In the genomic region with DNA sequence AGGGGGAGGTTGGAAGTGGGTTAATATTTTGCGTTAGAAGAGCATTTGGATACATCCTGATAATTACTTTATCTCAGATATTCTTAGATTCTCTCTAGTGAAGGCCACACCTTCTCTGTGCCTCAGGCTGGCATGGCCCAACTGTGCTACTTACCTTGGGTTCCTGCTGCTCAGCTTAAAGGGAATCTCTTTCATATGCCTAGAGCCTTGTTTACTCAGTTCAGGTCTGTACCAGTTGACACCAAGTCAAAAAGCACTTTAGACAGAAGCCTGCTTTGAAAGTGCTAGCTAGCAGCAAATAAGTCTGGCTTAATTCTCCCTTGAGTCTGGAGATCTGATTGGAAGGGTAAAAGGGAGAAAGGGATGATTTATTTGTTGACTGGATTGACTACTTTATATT, we compare ENCODE assay signal across 21 cellular contexts.
"Had no signal": no experiment of that assay in that cellular context is flagged by ENCODE, and none has a peak within 500 bp of the region (broad histone marks: within the 10 kb centered on the region; RNA-seq: fewer than 3 reads in every experiment).

No MANE protein-coding gene starts in this region.

- H3K4me2 ChIP-seq: SK-N-SH had no signal

- H3K4me1 ChIP-seq: Peyer's patch had no signal

- H3K27ac ChIP-seq: Peyer's patch, RWPE1, SJCRH30, VCaP had no signal

- H3K9ac ChIP-seq: SK-N-SH had no signal

- H3K27me3 ChIP-seq: Peyer's patch, SJCRH30 had no signal

- H3K9me3 Mint-ChIP-seq: activated CD8-positive, alpha-beta T cell treated with anti-CD3 and anti-CD28 coated beads for 36 hours; activated naive CD4-positive, alpha-beta T cell treated with anti-CD3 and anti-CD28 coated beads, Interleukin-2, amount 10 ng/mL, durations not matched to agents 7 days and 5 days; activated naive CD8-positive, alpha-beta T cell treated with anti-CD3 and anti-CD28 coated beads for 36 hours; activated T-cell treated with anti-CD3 and anti-CD28 coated beads, Interleukin-2, amount 50 U/mL, for 72 hours; activated T-helper 2 cell treated with anti-CD3 and anti-CD28 coated beads, Interferon-gamma antibody, Interleukin-2, Interleukin-4, amounts not matched to agents 10 μg/mL and 5 μg/mL and 100 μg/mL, durations not matched to agents 14 hours and 24 hours and 36 hours had no signal

- H3K4me3 Mint-ChIP-seq: activated CD4-positive, alpha-beta T cell treated with anti-CD3 and anti-CD28 coated beads for 36 hours; activated CD8-positive, alpha-beta T cell treated with anti-CD3 and anti-CD28 coated beads for 36 hours; activated naive CD4-positive, alpha-beta T cell treated with anti-CD3 and anti-CD28 coated beads, Interleukin-2, amount 10 ng/mL, durations not matched to agents 7 days and 5 days; activated naive CD8-positive, alpha-beta T cell treated with anti-CD3 and anti-CD28 coated beads for 36 hours; activated T-cell treated with anti-CD3 and anti-CD28 coated beads, Interleukin-2, amount 50 U/mL, for 72 hours had no signal

- H3K36me3 Mint-ChIP-seq: activated naive CD4-positive, alpha-beta T cell treated with anti-CD3 and anti-CD28 coated beads, Interleukin-2, amount 10 ng/mL, durations not matched to agents 7 days and 5 days; activated naive CD8-positive, alpha-beta T cell treated with anti-CD3 and anti-CD28 coated beads for 36 hours had no signal

- H3K4me1 Mint-ChIP-seq: activated CD4-positive, alpha-beta T cell treated with anti-CD3 and anti-CD28 coated beads for 36 hours; activated naive CD4-positive, alpha-beta T cell treated with anti-CD3 and anti-CD28 coated beads, Interleukin-2, amount 10 ng/mL, durations not matched to agents 7 days and 5 days; activated naive CD8-positive, alpha-beta T cell treated with anti-CD3 and anti-CD28 coated beads for 36 hours had no signal

- H3K4me3 ChIP-seq: Peyer's patch, SJCRH30 had no signal

- H3K9me3 ChIP-seq: Peyer's patch, SJCRH30, SK-N-SH had no signal

- ATAC-seq: activated CD4-positive, alpha-beta T cell treated with anti-CD3 and anti-CD28 coated beads for 36 hours; activated CD8-positive, alpha-beta T cell treated with anti-CD3 and anti-CD28 coated beads for 36 hours; activated T-cell treated with anti-CD3 and anti-CD28 coated beads, Interleukin-2, amount 50 U/mL, for 72 hours had no signal

- H3K27me3 Mint-ChIP-seq: activated CD4-positive, alpha-beta T cell treated with anti-CD3 and anti-CD28 coated beads for 36 hours; activated CD8-positive, alpha-beta T cell treated with anti-CD3 and anti-CD28 coated beads for 36 hours; activated naive CD4-positive, alpha-beta T cell treated with anti-CD3 and anti-CD28 coated beads, Interleukin-2, amount 10 ng/mL, durations not matched to agents 7 days and 5 days; activated naive CD8-positive, alpha-beta T cell treated with anti-CD3 and anti-CD28 coated beads for 36 hours had no signal

- DNase-seq: activated CD4-positive, alpha-beta T cell treated with anti-CD3 and anti-CD28 coated beads for 36 hours; activated CD4-positive, alpha-beta T cell treated with anti-CD3 and anti-CD28 coated beads, Interleukin-2, amount 50 U/mL, for 1 hour; activated CD8-positive, alpha-beta memory T cell treated with anti-CD3 and anti-CD28 coated beads, Interleukin-2, amount 50 U/mL, for 4 hours; activated CD8-positive, alpha-beta T cell treated with anti-CD3 and anti-CD28 coated beads for 36 hours; activated gamma-delta T cell treated with Interleukin-2 at 50 U/mL for 16 hours; activated naive CD4-positive, alpha-beta T cell treated with anti-CD3 and anti-CD28 coated beads, Interleukin-2, amount 10 ng/mL, durations not matched to agents 7 days and 5 days; activated naive CD8-positive, alpha-beta T cell treated with anti-CD3 and anti-CD28 coated beads for 36 hours; activated T-cell treated with anti-CD3 and anti-CD28 coated beads, Interleukin-2, amount 50 U/mL, for 72 hours; cerebellar nuclear complex; NCI-H1048; NCI-H146; NCI-H2029; NCI-H510A treated with DMSO at 0.1 percent for 48 hours; Peyer's patch; Right ventricle myocardium superior; SJCRH30; SK-N-SH; T-helper 1 cell had no signal

- H3K27ac Mint-ChIP-seq: activated CD4-positive, alpha-beta T cell treated with anti-CD3 and anti-CD28 coated beads for 36 hours; activated CD8-positive, alpha-beta T cell treated with anti-CD3 and anti-CD28 coated beads for 36 hours; activated naive CD4-positive, alpha-beta T cell treated with anti-CD3 and anti-CD28 coated beads, Interleukin-2, amount 10 ng/mL, durations not matched to agents 7 days and 5 days; activated naive CD8-positive, alpha-beta T cell treated with anti-CD3 and anti-CD28 coated beads for 36 hours; activated T-cell treated with anti-CD3 and anti-CD28 coated beads, Interleukin-2, amount 50 U/mL, for 72 hours; activated T-helper 2 cell treated with anti-CD3 and anti-CD28 coated beads, Interferon-gamma antibody, Interleukin-2, Interleukin-4, amounts not matched to agents 10 μg/mL and 5 μg/mL and 100 μg/mL, durations not matched to agents 14 hours and 24 hours and 36 hours had no signal

- H3K36me3 ChIP-seq: Peyer's patch, SJCRH30 had no signal
